ENCODE assay signal across 12 cellular contexts in genomic region chr6:39493717-39494116, GRCh38.
"Had no signal": no experiment of that assay in that cellular context is flagged by ENCODE, and none has a peak within 500 bp of the region (broad histone marks: within the 10 kb centered on the region; RNA-seq: fewer than 3 reads in every experiment).

No MANE protein-coding gene starts in this region.

- H3K9me3 ChIP-seq: ascending aorta, esophagus squamous epithelium, stomach, thoracic aorta, vagina had no signal

- H3K4me3 ChIP-seq: ascending aorta, esophagus squamous epithelium, stomach, thoracic aorta, vagina had no signal

- H3K36me3 ChIP-seq: ascending aorta, esophagus squamous epithelium, stomach, thoracic aorta, vagina had no signal

- H3K27ac ChIP-seq: ascending aorta, esophagus squamous epithelium, stomach, thoracic aorta, vagina, VCaP had no signal

- H3K4me1 ChIP-seq: ascending aorta, vagina had no signal

- DNase-seq: activated CD4-positive, alpha-beta memory T cell treated with anti-CD3 and anti-CD28 coated beads for 36 hours; activated gamma-delta T cell treated with Interleukin-2 at 50 U/mL for 16 hours; activated naive CD8-positive, alpha-beta T cell treated with anti-CD3 and anti-CD28 coated beads, Interleukin-2, amount 10 ng/mL, durations not matched to agents 7 days and 5 days; activated T-cell treated with anti-CD3 and anti-CD28 coated beads, Interleukin-2, amount 50 U/mL, for 72 hours; esophagus squamous epithelium; immature natural killer cell; stimulated activated CD4-positive, alpha-beta T cell treated with anti-CD3 and anti-CD28 coated beads, Interleukin-4, amount 100 ng/mL, for 4 hours; stomach had no signal

- H3K27me3 ChIP-seq: ascending aorta, stomach, vagina had no signal
